ENCODE assay signal across 8 cellular contexts in genomic region chr2:134460583-134460998, GRCh38.
A peak's percentile ranks its signal among the peaks of the same experiment; 100 is the strongest.
DNase-seq lines count a peak whose midpoint lies in the region; ATAC-seq and TF ChIP-seq lines count a peak whose summit lies in the region.

No MANE protein-coding gene starts in this region.

- no peaks in the 10 kb centered on the region for H3K79me2 ChIP-seq in trophoblast cell (ENCODE audit: control insufficient read depth, insufficient read depth, low read length, poor library complexity)

- H4K8ac ChIP-seq in trophoblast cell (ENCODE audit: low read depth, low read length) = no peak overlapping the region

- no peak overlapping the region for H3K4me2 ChIP-seq in trophoblast cell (ENCODE audit: low read length)

- H3K18ac ChIP-seq in trophoblast cell (ENCODE audit: low read length) = no peak overlapping the region

- H3K27ac ChIP-seq in trophoblast cell (ENCODE audit: low read depth, low read length) = no peak overlapping the region
- no peak overlapping the region for H3K27ac ChIP-seq in sigmoid colon

- H2AFZ ChIP-seq in trophoblast cell (ENCODE audit: insufficient read depth, low read length, poor library complexity) = no peak overlapping the region

- H3K9me3 Mint-ChIP-seq in activated T-cell treated with anti-CD3 and anti-CD28 coated beads, Interleukin-2, amount 50 U/mL, for 4 hours = no peaks in the 10 kb centered on the region

- no peak overlapping the region for H2BK12ac ChIP-seq in trophoblast cell (ENCODE audit: low read length)

- H3K27me3 ChIP-seq in trophoblast cell (ENCODE audit: insufficient read depth, low read length) (no peaks in the 10 kb centered on the region), sigmoid colon (no peaks in the 10 kb centered on the region)

- no peaks in the 10 kb centered on the region for H3K9me3 ChIP-seq in trophoblast cell (ENCODE audit: insufficient read depth, low read depth, low read length)
- H3K9me3 ChIP-seq in sigmoid colon = no peaks in the 10 kb centered on the region

- no peaks in the 10 kb centered on the region for H3K4me1 Mint-ChIP-seq in activated T-cell treated with anti-CD3 and anti-CD28 coated beads, Interleukin-2, amount 50 U/mL, for 4 hours (ENCODE audit: low read depth)

- H3K4me1 ChIP-seq in trophoblast cell (ENCODE audit: control insufficient read depth in 1 of 2, insufficient read depth in 2 of 2, low read length in 2 of 2) = peaks cover 0 to 4% of the 10 kb centered on the region in 2 experiments
- H3K4me1 ChIP-seq in sigmoid colon = no peaks in the 10 kb centered on the region

- H3K4ac ChIP-seq in trophoblast cell (ENCODE audit: low read depth, low read length) = no peak overlapping the region

- H3K9ac ChIP-seq in trophoblast cell (ENCODE audit: low read length) = no peak overlapping the region

- H3K4me3 ChIP-seq in trophoblast cell (ENCODE audit: low read depth, low read length) (no peak overlapping the region), sigmoid colon (no peak overlapping the region)

- WGBS in trophoblast cell (ENCODE audit: extremely low coverage, insufficient coverage, insufficient read length) = no CpG with 5 or more reads among the region's 8 CpGs
- WGBS in sigmoid colon, 2 donors = 41 to 68% methylated on average over 8 of the region's 8 CpGs

- H3K23ac ChIP-seq in trophoblast cell (ENCODE audit: low read length) = no peak overlapping the region

- no peak overlapping the region for H2BK120ac ChIP-seq in trophoblast cell (ENCODE audit: insufficient read depth, low read length, poor library complexity)

- H3K36me3 Mint-ChIP-seq in activated T-cell treated with anti-CD3 and anti-CD28 coated beads, Interleukin-2, amount 50 U/mL, for 4 hours (ENCODE audit: insufficient read depth) = no peaks in the 10 kb centered on the region

- no peaks in the 10 kb centered on the region for H3K27me3 Mint-ChIP-seq in activated T-cell treated with anti-CD3 and anti-CD28 coated beads, Interleukin-2, amount 50 U/mL, for 4 hours (ENCODE audit: low read depth)

- peak; percentile 77 for ATAC-seq in GM19043 (IDR thresholded peaks at IDR 0.05; ENCODE audit: low read depth, unreplicated experiment)
- peak; percentile 96 for ATAC-seq in HG03342 (IDR thresholded peaks at IDR 0.05; ENCODE audit: unreplicated experiment)
- peak; percentile 46 for ATAC-seq in activated T-cell treated with anti-CD3 and anti-CD28 coated beads, Interleukin-2, amount 50 U/mL, for 4 hours

- TF ChIP-seq EP300 in sigmoid colon (IDR thresholded peaks at IDR 0.05) = no peak

- peak in 2 of 4 experiments; percentile 7 to 26 for TF ChIP-seq CTCF in sigmoid colon (IDR thresholded peaks at IDR 0.05)

- H3K79me1 ChIP-seq in trophoblast cell (ENCODE audit: low read length) = no peaks in the 10 kb centered on the region

- DNase-seq in COR-L47 (lab: John Stamatoyannopoulos, UW) (peak; percentile 85), NCI-H460 (ENCODE audit: extremely low read depth, low read depth) (peak; percentile 53), head of caudate nucleus (peak; percentile 50 to 93 (median 74)), trophoblast cell (peak; percentile 50 to 65), sigmoid colon (no peak)
- DNase-seq in activated T-cell treated with anti-CD3 and anti-CD28 coated beads, Interleukin-2, amount 50 U/mL, for 4 hours = peak; percentile 21

- no peak overlapping the region for H4K12ac ChIP-seq in trophoblast cell (ENCODE audit: low read depth, low read length)

- no peak overlapping the region for H2AK5ac ChIP-seq in trophoblast cell (ENCODE audit: low read length)

- H2BK5ac ChIP-seq in trophoblast cell (ENCODE audit: low read depth, low read length, poor library complexity) = no peak overlapping the region

- no peak overlapping the region for H3K14ac ChIP-seq in trophoblast cell (ENCODE audit: low read length)

- no peak overlapping the region for H4K91ac ChIP-seq in trophoblast cell (ENCODE audit: low read depth, low read length)

- no peak for TF ChIP-seq POLR2A in sigmoid colon (IDR thresholded peaks at IDR 0.05)

- H3K36me3 ChIP-seq in trophoblast cell (ENCODE audit: control insufficient read depth in 1 of 2, insufficient read depth in 2 of 2, low read length in 2 of 2) (no peaks in the 10 kb centered on the region), sigmoid colon (no peaks in the 10 kb centered on the region)

- intact Hi-C loops in head of caudate nucleus (cut with DNase I) (no loop called here), sigmoid colon (cut with DNase I) (no loop called here)

- H3K4me3 Mint-ChIP-seq in activated T-cell treated with anti-CD3 and anti-CD28 coated beads, Interleukin-2, amount 50 U/mL, for 4 hours = no peak overlapping the region

Comparison
In these comparisons a context has a peak if more than half of its experiments do, and no peak if none do; other contexts are left out.
1. ATAC-seq: peak in every context shown above with its lines; median percentile 96 in HG03342; 77 in GM19043; 46 in activated T-cell treated with anti-CD3 and anti-CD28 coated beads, Interleukin-2, amount 50 U/mL, for 4 hours.